ENCODE assay signal across 1 cellular context in genomic region chr10:95253007-95253406, GRCh38.
TF ChIP-seq lines count a peak whose summit lies in the region.

No MANE protein-coding gene starts in this region.

TF ChIP-seq in K562, 482 proteins besides CTCF, POLR2A, EP300 and RAD21:
- no peak for TF ChIP-seq XRCC3 (IDR thresholded peaks at IDR 0.05)
- no peak for TF ChIP-seq E2F1 (CRISPR knock-in tag; IDR thresholded peaks at IDR 0.05)
- TF ChIP-seq MAFG (tag; conservative IDR thresholded peaks at IDR 0.05): peak; percentile 26; the same call in 1 of the 2 replicates
- no peak for TF ChIP-seq ZC3H4 (CRISPR knock-in tag; IDR thresholded peaks at IDR 0.05; ENCODE audit: borderline replicate concordance)
- no peak for TF ChIP-seq ZNF780A (CRISPR knock-in tag; IDR thresholded peaks at IDR 0.05)
- TF ChIP-seq MECOM (CRISPR knock-in tag; IDR thresholded peaks at IDR 0.05): no peak
- TF ChIP-seq MEIS2 (IDR thresholded peaks at IDR 0.05; ENCODE audit: partially characterized antibody): no peak
- no peak for TF ChIP-seq ATF2 (CRISPR knock-in tag; IDR thresholded peaks at IDR 0.05)
- no peak for TF ChIP-seq ARID4B (CRISPR knock-in tag; IDR thresholded peaks at IDR 0.05)
- TF ChIP-seq MXD1 (CRISPR knock-in tag; IDR thresholded peaks at IDR 0.05; ENCODE audit: borderline replicate concordance, poor library complexity, severe bottlenecking): no peak
- TF ChIP-seq STAT5A (IDR thresholded peaks at IDR 0.05; ENCODE audit: borderline replicate concordance, low read length): no peak
- TF ChIP-seq SETDB1 (IDR thresholded peaks at IDR 0.05; ENCODE audit: low read length): no peak
- no peak for TF ChIP-seq TCF3 (CRISPR knock-in tag; IDR thresholded peaks at IDR 0.05)
- peak; percentile 42; the same call in 1 of the 2 replicates for TF ChIP-seq C11orf30 (IDR thresholded peaks at IDR 0.05; ENCODE audit: low read depth)
- TF ChIP-seq MAFF (IDR thresholded peaks at IDR 0.05; ENCODE audit: low read length): 0 out of 2 replicates have a peak, but pooled peaks have one; percentile 30
- TF ChIP-seq ZNF12 (CRISPR knock-in tag; IDR thresholded peaks at IDR 0.05): peak; percentile 91
- TF ChIP-seq TEAD1 (CRISPR knock-in tag; IDR thresholded peaks at IDR 0.05): no peak
- no peak for TF ChIP-seq TSC22D4 (tag; IDR thresholded peaks at IDR 0.05)
- no peak for TF ChIP-seq DIDO1 (tag; IDR thresholded peaks at IDR 0.05; ENCODE audit: low read depth)
- peak; percentile 59 for TF ChIP-seq ZNF316 (IDR thresholded peaks at IDR 0.05)
- TF ChIP-seq POLR2H (tag; IDR thresholded peaks at IDR 0.05; ENCODE audit: low read depth): no peak
- TF ChIP-seq MTA3 (IDR thresholded peaks at IDR 0.05; ENCODE audit: borderline replicate concordance): no peak
- TF ChIP-seq SMARCE1 (IDR thresholded peaks at IDR 0.05): peak; percentile 45; the same call in 1 of the 2 replicates
- TF ChIP-seq RFX5 (IDR thresholded peaks at IDR 0.05; ENCODE audit: low read depth, low read length): no peak
- TF ChIP-seq MTA2 (IDR thresholded peaks at IDR 0.05; ENCODE audit: low read depth): no peak
- TF ChIP-seq ELF1 (tag; IDR thresholded peaks at IDR 0.05): 0 out of 2 replicates have a peak, but pooled peaks have one; percentile 26
- no peak for TF ChIP-seq TCF7 (IDR thresholded peaks at IDR 0.05; ENCODE audit: borderline replicate concordance)
- TF ChIP-seq ZNF75A (CRISPR knock-in tag; IDR thresholded peaks at IDR 0.05): no peak
- TF ChIP-seq RB1 (IDR thresholded peaks at IDR 0.05; ENCODE audit: low read depth): no peak
- TF ChIP-seq POLR2G (IDR thresholded peaks at IDR 0.05; ENCODE audit: low read depth, low read length): no peak
- TF ChIP-seq SOX6 (IDR thresholded peaks at IDR 0.05): peak; percentile 40; the same call in 1 of the 2 replicates
- no peak for TF ChIP-seq NCOR1 (IDR thresholded peaks at IDR 0.05)
